Comparison of ENCODE assay signal across 18 cellular contexts in the genomic region with DNA sequence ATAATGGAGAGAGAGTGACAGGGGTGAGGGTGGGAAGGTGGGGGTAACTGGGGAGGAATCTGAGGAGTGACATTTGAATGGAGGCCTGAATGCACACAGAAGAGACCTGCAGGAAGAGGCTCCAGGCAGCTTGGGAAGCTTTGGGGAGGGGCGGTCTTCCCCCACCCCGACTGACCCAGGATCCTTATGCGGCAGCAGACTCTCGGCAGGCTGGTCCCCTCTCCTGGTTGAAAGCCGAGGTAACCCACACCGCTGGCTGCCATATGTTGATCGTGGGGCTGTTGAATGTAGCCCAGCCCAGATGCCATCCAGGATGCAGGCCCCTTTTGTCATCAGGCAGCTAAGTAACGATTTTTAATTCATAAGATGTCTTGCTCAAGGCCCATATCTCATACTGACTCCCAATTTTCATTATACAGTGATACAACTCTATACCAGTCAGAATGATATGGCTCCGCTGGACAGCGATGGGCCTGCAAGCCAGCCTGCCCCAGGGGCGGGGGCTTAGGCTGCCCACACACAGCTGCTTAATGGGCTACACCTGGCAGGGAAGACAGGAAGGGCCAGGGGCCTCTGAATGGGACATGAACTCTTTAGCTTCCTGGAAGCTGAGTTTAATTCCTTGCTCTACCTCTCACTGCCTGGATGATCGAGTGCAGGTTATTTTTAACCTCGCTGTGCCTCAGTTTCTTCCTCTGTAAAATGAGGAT.
DNase-seq lines count a peak whose midpoint lies in the region; ATAC-seq lines count a peak whose summit lies in the region.
"Had no signal": no experiment of that assay in that cellular context is flagged by ENCODE, and none has a peak within 500 bp of the region (broad histone marks: within the 10 kb centered on the region; RNA-seq: fewer than 3 reads in every experiment).

No MANE protein-coding gene starts in this region.

- H3K27ac ChIP-seq in ectodermal cell (ENCODE audit: insufficient read depth, low read depth, low read length, poor library complexity, severe bottlenecking): peak overlapping the region; percentile 26
- H3K27ac ChIP-seq: BLaER1 treated with 17β-estradiol and CSF1 and Interleukin-3, amounts not matched to agents 10 nM and 100 nM; GM23248 had no signal

- peak overlapping the region; percentile 42 for H3K27ac Mint-ChIP-seq in stimulated activated naive B cell treated with anti-CD40 and anti-IgM and Interleukin-4, amounts not matched to agents 10 μg/mL and 1 μg/mL and 100 μg/mL, for 72 hours
- H3K27ac Mint-ChIP-seq: CD4-positive, alpha-beta T cell had no signal

- no peaks in the 10 kb centered on the region for H3K9me3 Mint-ChIP-seq in stimulated activated naive B cell treated with anti-CD40 and anti-IgM and Interleukin-4, amounts not matched to agents 10 μg/mL and 1 μg/mL and 100 μg/mL, for 72 hours
- H3K9me3 Mint-ChIP-seq: CD4-positive, alpha-beta T cell; H9 had no signal

- ATAC-seq in stimulated activated naive B cell treated with anti-CD40 and anti-IgM and Interleukin-4, amounts not matched to agents 10 μg/mL and 1 μg/mL and 100 μg/mL, for 72 hours (replicated peaks): no peak
- no peak for ATAC-seq in GM19023 (IDR thresholded peaks at IDR 0.05; ENCODE audit: unreplicated experiment)
- ATAC-seq in GM18517 (IDR thresholded peaks at IDR 0.05; ENCODE audit: unreplicated experiment): no peak
- ATAC-seq: HepG2 had no signal

- H3K36me3 ChIP-seq in ectodermal cell (ENCODE audit: control insufficient read depth, insufficient read depth, low read length): no peaks in the 10 kb centered on the region
- H3K36me3 ChIP-seq: BLaER1 treated with 17β-estradiol and CSF1 and Interleukin-3, amounts not matched to agents 10 nM and 100 nM had no signal

- H3K27me3 Mint-ChIP-seq in stimulated activated naive B cell treated with anti-CD40 and anti-IgM and Interleukin-4, amounts not matched to agents 10 μg/mL and 1 μg/mL and 100 μg/mL, for 72 hours: peaks cover 13 to 25% of the 10 kb centered on the region in 2 donors
- H3K27me3 Mint-ChIP-seq: CD4-positive, alpha-beta T cell had no signal

- peaks cover 39% of the 10 kb centered on the region for H3K4me1 ChIP-seq in ectodermal cell (ENCODE audit: control insufficient read depth, insufficient read depth, low read length)

- DNase-seq in NCI-H82 (lab: John Stamatoyannopoulos, UW) (peak; percentile 49), NCI-H82 treated with DMSO at 0.1 percent for 48 hours (lab: John Stamatoyannopoulos, UW; ENCODE audit: unreplicated experiment) (no peak), NCI-H69 (lab: John Stamatoyannopoulos, UW) (peak; percentile 21)
- DNase-seq in stimulated activated naive B cell treated with anti-CD40 and anti-IgM and Interleukin-4, amounts not matched to agents 10 μg/mL and 1 μg/mL and 100 μg/mL, for 72 hours: no peak
- DNase-seq in stimulated activated CD4-positive, alpha-beta T cell treated with anti-CD3 and anti-CD28 coated beads, Interleukin-15, amount 100 ng/mL, for 24 hours: no peak
- DNase-seq: ACHN; Calu3; CD4-positive, alpha-beta T cell; DMS153; DMS79 treated with DMSO at 0.1 percent for 48 hours; EL; GM23248; H9 had no signal

- no peak overlapping the region for H3K4me3 ChIP-seq in ectodermal cell (ENCODE audit: insufficient read depth, low read depth, low read length)
- H3K4me3 ChIP-seq: BLaER1 treated with 17β-estradiol and CSF1 and Interleukin-3, amounts not matched to agents 10 nM and 100 nM; GM23248 had no signal

- H3K36me3 Mint-ChIP-seq in stimulated activated naive B cell treated with anti-CD40 and anti-IgM and Interleukin-4, amounts not matched to agents 10 μg/mL and 1 μg/mL and 100 μg/mL, for 72 hours: no peaks in the 10 kb centered on the region

- H3K27me3 ChIP-seq in ectodermal cell (ENCODE audit: control insufficient read depth, insufficient read depth, low read length, poor library complexity, severe bottlenecking): no peaks in the 10 kb centered on the region
- H3K27me3 ChIP-seq: BLaER1 treated with 17β-estradiol and CSF1 and Interleukin-3, amounts not matched to agents 10 nM and 100 nM had no signal

- peaks cover 4 to 5% of the 10 kb centered on the region in 2 donors for H3K4me1 Mint-ChIP-seq in stimulated activated naive B cell treated with anti-CD40 and anti-IgM and Interleukin-4, amounts not matched to agents 10 μg/mL and 1 μg/mL and 100 μg/mL, for 72 hours

- no peaks in the 10 kb centered on the region for H3K9me3 ChIP-seq in ectodermal cell (ENCODE audit: control insufficient read depth, low read length)
- H3K9me3 ChIP-seq: BLaER1 treated with 17β-estradiol and CSF1 and Interleukin-3, amounts not matched to agents 10 nM and 100 nM had no signal

- WGBS in ectodermal cell, 2 experiments: 49 to 59% methylated on average over 13 of the region's 13 CpGs

- no peak overlapping the region for H3K4me3 Mint-ChIP-seq in stimulated activated naive B cell treated with anti-CD40 and anti-IgM and Interleukin-4, amounts not matched to agents 10 μg/mL and 1 μg/mL and 100 μg/mL, for 72 hours
- H3K4me3 Mint-ChIP-seq: CD4-positive, alpha-beta T cell; H9 had no signal

Comparison
In these comparisons a context has a peak if more than half of its experiments do, and no peak if none do; other contexts are left out.
1. DNase-seq: peak in NCI-H82 (single experiment) and NCI-H69 (single experiment); none in NCI-H82 treated with DMSO at 0.1 percent for 48 hours (single experiment), stimulated activated naive B cell treated with anti-CD40 and anti-IgM and Interleukin-4, amounts not matched to agents 10 μg/mL and 1 μg/mL and 100 μg/mL, for 72 hours (single experiment) and stimulated activated CD4-positive, alpha-beta T cell treated with anti-CD3 and anti-CD28 coated beads, Interleukin-15, amount 100 ng/mL, for 24 hours (single experiment).